1 cellular context compared by ENCODE assay signal in the genomic region with DNA sequence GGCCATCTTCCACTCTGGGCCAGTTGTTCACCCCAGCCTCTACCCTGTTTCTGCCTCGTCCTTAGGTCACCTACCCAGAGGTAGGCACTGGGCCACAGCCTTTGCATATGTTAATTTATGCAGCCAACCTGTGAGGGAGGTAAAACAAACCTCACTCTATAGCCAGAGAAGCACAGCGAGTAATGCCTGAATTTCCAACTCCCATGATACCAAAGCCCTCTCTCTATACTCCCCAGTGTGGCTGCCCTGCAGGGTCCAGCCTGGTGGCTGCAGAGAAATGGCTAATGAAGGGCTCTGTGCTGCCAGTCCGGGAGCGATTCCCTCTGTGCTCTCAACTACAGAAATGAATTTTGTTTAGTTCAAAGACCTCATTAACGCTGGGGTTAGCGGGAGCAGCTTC.
TF ChIP-seq lines count a peak whose summit lies in the region.

No MANE protein-coding gene starts in this region.

TF ChIP-seq in H1, 55 proteins besides CTCF, POLR2A, EP300 and RAD21 (continued from another document):
- no peak for TF ChIP-seq YY1 (IDR thresholded peaks at IDR 0.05; ENCODE audit: low read depth, low read length)
- no peak for TF ChIP-seq SUZ12 (IDR thresholded peaks at IDR 0.05; ENCODE audit: low read length)
- no peak for TF ChIP-seq BACH1 (IDR thresholded peaks at IDR 0.05; ENCODE audit: low read length)
- no peak for TF ChIP-seq CBX8 (IDR thresholded peaks at IDR 0.05; ENCODE audit: borderline replicate concordance, low read depth, low read length)
- TF ChIP-seq EGR1 (IDR thresholded peaks at IDR 0.05; ENCODE audit: borderline replicate concordance, low read depth, low read length): no peak
- TF ChIP-seq PHF8 (conservative IDR thresholded peaks at IDR 0.05; ENCODE audit: low read depth, low read length): no peak
- no peak for TF ChIP-seq RXRA (IDR thresholded peaks at IDR 0.05; ENCODE audit: insufficient read depth, low read depth, low read length)
